In the genomic region with DNA sequence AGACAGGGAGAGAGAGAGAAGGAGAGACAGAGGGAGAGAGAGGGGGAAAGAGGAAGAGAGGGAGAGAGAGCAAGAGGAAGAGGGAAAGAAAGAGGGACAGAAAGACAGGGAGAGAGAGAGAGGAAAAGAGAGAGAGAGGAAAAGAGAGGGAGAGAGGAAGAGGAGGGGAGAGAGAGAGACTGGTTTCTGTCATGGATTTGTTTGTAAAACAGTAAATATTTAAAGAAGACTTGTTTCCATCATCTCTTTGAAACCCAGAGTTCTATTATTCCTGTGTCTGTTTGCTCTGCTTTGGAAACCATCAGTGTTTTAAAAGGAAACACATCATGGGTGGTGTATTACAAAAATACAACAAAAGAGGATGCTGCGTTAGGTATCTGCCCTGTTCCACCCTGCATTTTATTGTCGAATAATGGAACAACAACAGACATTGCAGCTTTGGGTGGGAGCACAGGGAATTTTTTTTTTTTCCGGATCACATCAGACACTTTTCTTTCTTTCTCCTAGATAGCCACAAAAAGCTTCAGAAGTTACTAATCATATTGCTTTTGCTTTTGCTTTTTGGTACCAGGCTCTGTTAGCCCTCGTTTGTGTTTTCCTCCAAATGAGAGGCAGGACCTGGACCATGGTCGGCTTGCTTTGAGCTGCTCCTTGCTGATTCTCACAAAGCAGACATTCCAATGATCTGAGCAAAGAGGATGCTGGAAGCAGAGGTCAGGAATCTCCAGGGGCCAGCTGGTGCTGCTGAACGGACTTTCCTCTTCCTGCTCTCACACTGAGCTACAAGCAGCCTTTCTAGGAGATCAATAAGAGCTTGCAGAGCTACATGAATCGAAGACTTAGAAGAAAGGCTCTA, we compare ENCODE assay signal across 1 cellular context.
A peak's percentile ranks its signal among the peaks of the same experiment; 100 is the strongest.
TF ChIP-seq lines count a peak whose summit lies in the region.

No MANE protein-coding gene starts in this region.

TF ChIP-seq in K562, 482 proteins besides CTCF, POLR2A, EP300 and RAD21 (continued from another document):
- TF ChIP-seq, protein P1, sequence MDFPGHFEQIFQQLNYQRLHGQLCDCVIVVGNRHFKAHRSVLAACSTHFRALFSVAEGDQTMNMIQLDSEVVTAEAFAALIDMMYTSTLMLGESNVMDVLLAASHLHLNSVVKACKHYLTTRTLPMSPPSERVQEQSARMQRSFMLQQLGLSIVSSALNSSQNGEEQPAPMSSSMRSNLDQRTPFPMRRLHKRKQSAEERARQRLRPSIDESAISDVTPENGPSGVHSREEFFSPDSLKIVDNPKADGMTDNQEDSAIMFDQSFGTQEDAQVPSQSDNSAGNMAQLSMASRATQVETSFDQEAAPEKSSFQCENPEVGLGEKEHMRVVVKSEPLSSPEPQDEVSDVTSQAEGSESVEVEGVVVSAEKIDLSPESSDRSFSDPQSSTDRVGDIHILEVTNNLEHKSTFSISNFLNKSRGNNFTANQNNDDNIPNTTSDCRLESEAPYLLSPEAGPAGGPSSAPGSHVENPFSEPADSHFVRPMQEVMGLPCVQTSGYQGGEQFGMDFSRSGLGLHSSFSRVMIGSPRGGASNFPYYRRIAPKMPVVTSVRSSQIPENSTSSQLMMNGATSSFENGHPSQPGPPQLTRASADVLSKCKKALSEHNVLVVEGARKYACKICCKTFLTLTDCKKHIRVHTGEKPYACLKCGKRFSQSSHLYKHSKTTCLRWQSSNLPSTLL (IDR thresholded peaks at IDR 0.05), result peak; percentile 33; the same call in 1 of the 2 replicates
